In the genomic region with DNA sequence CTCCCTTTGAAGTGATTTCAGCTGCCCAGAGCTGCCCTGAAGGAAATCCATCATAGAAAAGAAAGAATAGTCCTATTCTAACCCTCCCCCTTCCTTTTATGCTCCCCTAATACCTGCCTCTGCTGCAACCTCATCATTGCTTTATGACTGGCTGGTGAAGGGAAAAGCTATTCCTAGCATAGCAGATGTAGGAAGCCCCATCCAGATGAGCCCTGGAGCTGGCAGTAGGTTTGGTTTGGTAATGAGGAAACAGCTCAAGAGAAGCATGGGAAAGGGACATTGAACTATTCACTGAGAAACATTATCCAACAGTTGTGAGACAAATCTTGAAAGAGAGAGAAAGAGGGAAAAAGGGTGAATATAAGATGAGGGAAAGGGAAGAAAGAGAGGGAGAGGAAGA, we compare ENCODE assay signal across 3 cellular contexts.
TF ChIP-seq lines count a peak whose summit lies in the region.

No MANE protein-coding gene starts in this region.

TF ChIP-seq in SK-N-SH, 30 proteins besides CTCF, POLR2A, EP300 and RAD21:
- TF ChIP-seq, protein P1, sequence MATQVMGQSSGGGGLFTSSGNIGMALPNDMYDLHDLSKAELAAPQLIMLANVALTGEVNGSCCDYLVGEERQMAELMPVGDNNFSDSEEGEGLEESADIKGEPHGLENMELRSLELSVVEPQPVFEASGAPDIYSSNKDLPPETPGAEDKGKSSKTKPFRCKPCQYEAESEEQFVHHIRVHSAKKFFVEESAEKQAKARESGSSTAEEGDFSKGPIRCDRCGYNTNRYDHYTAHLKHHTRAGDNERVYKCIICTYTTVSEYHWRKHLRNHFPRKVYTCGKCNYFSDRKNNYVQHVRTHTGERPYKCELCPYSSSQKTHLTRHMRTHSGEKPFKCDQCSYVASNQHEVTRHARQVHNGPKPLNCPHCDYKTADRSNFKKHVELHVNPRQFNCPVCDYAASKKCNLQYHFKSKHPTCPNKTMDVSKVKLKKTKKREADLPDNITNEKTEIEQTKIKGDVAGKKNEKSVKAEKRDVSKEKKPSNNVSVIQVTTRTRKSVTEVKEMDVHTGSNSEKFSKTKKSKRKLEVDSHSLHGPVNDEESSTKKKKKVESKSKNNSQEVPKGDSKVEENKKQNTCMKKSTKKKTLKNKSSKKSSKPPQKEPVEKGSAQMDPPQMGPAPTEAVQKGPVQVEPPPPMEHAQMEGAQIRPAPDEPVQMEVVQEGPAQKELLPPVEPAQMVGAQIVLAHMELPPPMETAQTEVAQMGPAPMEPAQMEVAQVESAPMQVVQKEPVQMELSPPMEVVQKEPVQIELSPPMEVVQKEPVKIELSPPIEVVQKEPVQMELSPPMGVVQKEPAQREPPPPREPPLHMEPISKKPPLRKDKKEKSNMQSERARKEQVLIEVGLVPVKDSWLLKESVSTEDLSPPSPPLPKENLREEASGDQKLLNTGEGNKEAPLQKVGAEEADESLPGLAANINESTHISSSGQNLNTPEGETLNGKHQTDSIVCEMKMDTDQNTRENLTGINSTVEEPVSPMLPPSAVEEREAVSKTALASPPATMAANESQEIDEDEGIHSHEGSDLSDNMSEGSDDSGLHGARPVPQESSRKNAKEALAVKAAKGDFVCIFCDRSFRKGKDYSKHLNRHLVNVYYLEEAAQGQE (IDR thresholded peaks at IDR 0.05; ENCODE audit: low read depth, low read length), result no peak
- no peak for TF ChIP-seq FOSL2 (IDR thresholded peaks at IDR 0.05; ENCODE audit: borderline replicate concordance, low read depth)
- no peak for TF ChIP-seq POLR2AphosphoS5 (IDR thresholded peaks at IDR 0.05; ENCODE audit: low read depth, low read length)
- TF ChIP-seq FOXJ3 (CRISPR knock-in tag; IDR thresholded peaks at IDR 0.05), result no peak
- no peak for TF ChIP-seq EZH2phosphoT487 (IDR thresholded peaks at IDR 0.05; ENCODE audit: borderline replicate concordance, low read depth)
- TF ChIP-seq NFIC (IDR thresholded peaks at IDR 0.05; ENCODE audit: borderline replicate concordance), result no peak
- no peak for TF ChIP-seq YY1 (IDR thresholded peaks at IDR 0.05; ENCODE audit: low read depth)
- no peak for TF ChIP-seq SIN3A (IDR thresholded peaks at IDR 0.05; ENCODE audit: borderline replicate concordance, low read depth, low read length)
- no peak for TF ChIP-seq TCF12 (IDR thresholded peaks at IDR 0.05)

TF ChIP-seq in SK-N-SH treated with all-trans-retinoic acid at 6 μM for 48 hours, 23 proteins besides CTCF, POLR2A, EP300 and RAD21:
- TF ChIP-seq SNAI2 (CRISPR knock-in tag; IDR thresholded peaks at IDR 0.05) (no peak), ZFP30 (CRISPR knock-in tag; IDR thresholded peaks at IDR 0.05) (no peak), CSDC2 (CRISPR knock-in tag; IDR thresholded peaks at IDR 0.05) (no peak), ZNF70 (CRISPR knock-in tag; IDR thresholded peaks at IDR 0.05) (no peak), TOX (CRISPR knock-in tag; IDR thresholded peaks at IDR 0.05; ENCODE audit: borderline replicate concordance) (no peak)

TF ChIP-seq in IMR-90, 13 proteins besides CTCF, POLR2A, EP300 and RAD21:
- no peak for TF ChIP-seq RCOR1 (IDR thresholded peaks at IDR 0.05; ENCODE audit: insufficient replicate concordance, low read length)
- no peak for TF ChIP-seq FOS (IDR thresholded peaks at IDR 0.05; ENCODE audit: low read depth, low read length)
- TF ChIP-seq, protein P2, sequence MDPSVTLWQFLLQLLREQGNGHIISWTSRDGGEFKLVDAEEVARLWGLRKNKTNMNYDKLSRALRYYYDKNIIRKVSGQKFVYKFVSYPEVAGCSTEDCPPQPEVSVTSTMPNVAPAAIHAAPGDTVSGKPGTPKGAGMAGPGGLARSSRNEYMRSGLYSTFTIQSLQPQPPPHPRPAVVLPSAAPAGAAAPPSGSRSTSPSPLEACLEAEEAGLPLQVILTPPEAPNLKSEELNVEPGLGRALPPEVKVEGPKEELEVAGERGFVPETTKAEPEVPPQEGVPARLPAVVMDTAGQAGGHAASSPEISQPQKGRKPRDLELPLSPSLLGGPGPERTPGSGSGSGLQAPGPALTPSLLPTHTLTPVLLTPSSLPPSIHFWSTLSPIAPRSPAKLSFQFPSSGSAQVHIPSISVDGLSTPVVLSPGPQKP (IDR thresholded peaks at IDR 0.05; ENCODE audit: borderline replicate concordance, low read depth, low read length), result no peak
- TF ChIP-seq MAFK (IDR thresholded peaks at IDR 0.05; ENCODE audit: low read depth, low read length), result no peak
- TF ChIP-seq NFE2L2 (IDR thresholded peaks at IDR 0.05; ENCODE audit: low read depth, low read length), result no peak
- no peak for TF ChIP-seq BHLHE40 (IDR thresholded peaks at IDR 0.05; ENCODE audit: low read depth, low read length)
- TF ChIP-seq, protein P3, sequence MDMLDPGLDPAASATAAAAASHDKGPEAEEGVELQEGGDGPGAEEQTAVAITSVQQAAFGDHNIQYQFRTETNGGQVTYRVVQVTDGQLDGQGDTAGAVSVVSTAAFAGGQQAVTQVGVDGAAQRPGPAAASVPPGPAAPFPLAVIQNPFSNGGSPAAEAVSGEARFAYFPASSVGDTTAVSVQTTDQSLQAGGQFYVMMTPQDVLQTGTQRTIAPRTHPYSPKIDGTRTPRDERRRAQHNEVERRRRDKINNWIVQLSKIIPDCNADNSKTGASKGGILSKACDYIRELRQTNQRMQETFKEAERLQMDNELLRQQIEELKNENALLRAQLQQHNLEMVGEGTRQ (IDR thresholded peaks at IDR 0.05; ENCODE audit: low read depth, low read length), result no peak
- no peak for TF ChIP-seq SMC3 (IDR thresholded peaks at IDR 0.05; ENCODE audit: low read depth, low read length)
- TF ChIP-seq CHD1 (IDR thresholded peaks at IDR 0.05; ENCODE audit: low read depth, low read length), result no peak
- no peak for TF ChIP-seq MXI1 (IDR thresholded peaks at IDR 0.05; ENCODE audit: borderline replicate concordance, low read depth, low read length)
- TF ChIP-seq MAZ (IDR thresholded peaks at IDR 0.05; ENCODE audit: borderline replicate concordance, low read depth, low read length), result no peak
- no peak for TF ChIP-seq RFX5 (IDR thresholded peaks at IDR 0.05; ENCODE audit: low read depth, low read length)
- TF ChIP-seq CEBPB (IDR thresholded peaks at IDR 0.05; ENCODE audit: low read depth, low read length), result no peak
TF ChIP-seq in IMR-90: peak in this region for 0.
